11 cellular contexts compared by ENCODE assay signal in genomic region chr6:4848382-4849068, GRCh38.
A peak's percentile ranks its signal among the peaks of the same experiment; 100 is the strongest.
DNase-seq lines count a peak whose midpoint lies in the region; ATAC-seq and TF ChIP-seq lines count a peak whose summit lies in the region.
"Had no signal": no experiment of that assay in that cellular context is flagged by ENCODE, and none has a peak within 500 bp of the region (broad histone marks: within the 10 kb centered on the region; RNA-seq: fewer than 3 reads in every experiment).

No MANE protein-coding gene starts in this region.

- H3K36me3 ChIP-seq in uterus = no peaks in the 10 kb centered on the region
- H3K36me3 ChIP-seq in testis (ENCODE audit: low read depth, missing control alignments) = no peaks in the 10 kb centered on the region

- peak; percentile 25 for TF ChIP-seq CTCF in natural killer cell (IDR thresholded peaks at IDR 0.05)
- TF ChIP-seq CTCF in uterus (IDR thresholded peaks at IDR 0.05) = peak; percentile 17 to 30 (median 26)
- no peak for TF ChIP-seq CTCF in testis (IDR thresholded peaks at IDR 0.05)

- peak overlapping the region; percentile 36 to 79 for H3K27ac Mint-ChIP-seq in natural killer cell
- H3K27ac Mint-ChIP-seq in natural killer cell treated with Interleukin-12 subunit alpha and Interleukin-12 subunit beta and Interleukin-15 and Interleukin-18, amount 100 ng/mL, for 72 hours = no peak overlapping the region

- H3K27me3 ChIP-seq in uterus = no peaks in the 10 kb centered on the region
- H3K27me3 ChIP-seq in testis = no peaks in the 10 kb centered on the region

- peaks cover 0 to 6% of the 10 kb centered on the region in 2 donors for H3K4me1 ChIP-seq in uterus
- no peaks in the 10 kb centered on the region for H3K4me1 ChIP-seq in testis

- WGBS in testis, 2 donors = 61 to 72% methylated on average over 7 of the region's 7 CpGs

- peak in 2 of 3 donors; percentile 27 to 42 for ATAC-seq in natural killer cell
- ATAC-seq in natural killer cell treated with Interleukin-12 subunit alpha and Interleukin-12 subunit beta and Interleukin-15 and Interleukin-18, amount 100 ng/mL, for 72 hours = no peak
- peak; percentile 84 for ATAC-seq in left ventricle myocardium superior

- TF ChIP-seq POLR2A in uterus (IDR thresholded peaks at IDR 0.05) = no peak
- TF ChIP-seq POLR2A in testis (IDR thresholded peaks at IDR 0.05) = no peak

- peaks cover 2 to 5% of the 10 kb centered on the region in 2 donors for H3K9me3 Mint-ChIP-seq in natural killer cell
- no peaks in the 10 kb centered on the region for H3K9me3 Mint-ChIP-seq in natural killer cell treated with Interleukin-12 subunit alpha and Interleukin-12 subunit beta and Interleukin-15 and Interleukin-18, amount 100 ng/mL, for 72 hours

- no peak for DNase-seq in natural killer cell
- DNase-seq in natural killer cell treated with Interleukin-12 subunit alpha and Interleukin-12 subunit beta and Interleukin-15 and Interleukin-18, amount 100 ng/mL, for 72 hours (ENCODE audit: low spot score) = no peak
- DNase-seq in SK-N-DZ (ENCODE audit: low spot score) = peak; percentile 42
- DNase-seq in left ventricle myocardium superior = peak; percentile 47
- no peak for DNase-seq in uterus
- no peak for DNase-seq in testis
- DNase-seq in dedifferentiated amniotic fluid mesenchymal stem cell (ENCODE audit: extremely low spot score) = no peak
- no peak for DNase-seq in globus pallidus (ENCODE audit: low spot score)
- DNase-seq: DMS79 treated with DMSO at 0.1 percent for 48 hours, NCI-H1105 treated with DMSO at 0.1 percent for 48 hours had no signal

- H3K4me1 Mint-ChIP-seq in natural killer cell = peaks cover 77 to 80% of the 10 kb centered on the region in 2 donors
- H3K4me1 Mint-ChIP-seq in natural killer cell treated with Interleukin-12 subunit alpha and Interleukin-12 subunit beta and Interleukin-15 and Interleukin-18, amount 100 ng/mL, for 72 hours (ENCODE audit: low read depth in 2 of 2) = peaks cover 51 to 68% of the 10 kb centered on the region in 2 donors

- intact Hi-C loops in natural killer cell (cut with micrococcal nuclease) = no loop called here
- intact Hi-C loops in left ventricle myocardium superior (cut with micrococcal nuclease) = no loop called here
- intact Hi-C loops in uterus (cut with DNase I; ENCODE audit: low total_unique reads) = no loop called here
- intact Hi-C loops in testis (cut with DNase I; ENCODE audit: low total_unique reads) = no loop called here

- no peak overlapping the region for H3K4me3 Mint-ChIP-seq in natural killer cell
- H3K4me3 Mint-ChIP-seq in natural killer cell treated with Interleukin-12 subunit alpha and Interleukin-12 subunit beta and Interleukin-15 and Interleukin-18, amount 100 ng/mL, for 72 hours = no peak overlapping the region
- H3K4me3 Mint-ChIP-seq: nephron had no signal

- H3K27me3 Mint-ChIP-seq in natural killer cell (ENCODE audit: low read depth in 2 of 2) = no peaks in the 10 kb centered on the region
- H3K27me3 Mint-ChIP-seq in natural killer cell treated with Interleukin-12 subunit alpha and Interleukin-12 subunit beta and Interleukin-15 and Interleukin-18, amount 100 ng/mL, for 72 hours = no peaks in the 10 kb centered on the region

- H3K9me3 ChIP-seq in uterus (peaks cover 0 to 13% of the 10 kb centered on the region in 2 donors), testis (no peaks in the 10 kb centered on the region)

- no peak overlapping the region for H3K27ac ChIP-seq in uterus
- no peak overlapping the region for H3K27ac ChIP-seq in testis

- H3K36me3 Mint-ChIP-seq in natural killer cell = no peaks in the 10 kb centered on the region
- H3K36me3 Mint-ChIP-seq in natural killer cell treated with Interleukin-12 subunit alpha and Interleukin-12 subunit beta and Interleukin-15 and Interleukin-18, amount 100 ng/mL, for 72 hours = peaks cover 9% of the 10 kb centered on the region

- H3K4me3 ChIP-seq in uterus (no peak overlapping the region), testis (no peak overlapping the region)

Comparison
In these comparisons a context has a peak if more than half of its experiments do, and no peak if none do; other contexts are left out.
1. ATAC-seq: peak in natural killer cell (2 of 3) and left ventricle myocardium superior (single experiment); none in natural killer cell treated with Interleukin-12 subunit alpha and Interleukin-12 subunit beta and Interleukin-15 and Interleukin-18, amount 100 ng/mL, for 72 hours (0 of 2).
2. H3K27ac Mint-ChIP-seq: peak in natural killer cell (2 of 2); none in natural killer cell treated with Interleukin-12 subunit alpha and Interleukin-12 subunit beta and Interleukin-15 and Interleukin-18, amount 100 ng/mL, for 72 hours (0 of 2).
3. DNase-seq: peak in SK-N-DZ (single experiment) and left ventricle myocardium superior (single experiment); none in natural killer cell (single experiment), natural killer cell treated with Interleukin-12 subunit alpha and Interleukin-12 subunit beta and Interleukin-15 and Interleukin-18, amount 100 ng/mL, for 72 hours (single experiment), uterus (0 of 2), testis (single experiment), dedifferentiated amniotic fluid mesenchymal stem cell (single experiment) and globus pallidus (single experiment).
4. CTCF ChIP-seq: peak in natural killer cell (single experiment) and uterus (4 of 4); none in testis (0 of 3).